In genomic region chr15:51793521-51793920, GRCh38 we compare ENCODE assay signal across 15 cellular contexts. TPM values are rescaled to one million over a fixed set of nuclear protein-coding genes. Genes with fewer than 3 reads are reported as not detected.
DNase-seq lines count a peak whose midpoint lies in the region; ATAC-seq and TF ChIP-seq lines count a peak whose summit lies in the region.
"Had no signal": no experiment of that assay in that cellular context is flagged by ENCODE, and none has a peak within 500 bp of the region (broad histone marks: within the 10 kb centered on the region; RNA-seq: fewer than 3 reads in every experiment).

No MANE protein-coding gene starts in this region.

- H3K27me3 ChIP-seq in thyroid gland: no peaks in the 10 kb centered on the region

- H3K27ac Mint-ChIP-seq in activated naive CD8-positive, alpha-beta T cell treated with anti-CD3 and anti-CD28 coated beads for 36 hours: no peak overlapping the region
- H3K27ac Mint-ChIP-seq: type B pancreatic cell had no signal

- H3K4me3 ChIP-seq in thyroid gland (replicated peaks in 1 of 3): no peak overlapping the region

- H3K4me1 ChIP-seq in thyroid gland: peaks cover 0 to 14% of the 10 kb centered on the region in 2 donors

- no peaks in the 10 kb centered on the region for H3K36me3 ChIP-seq in thyroid gland

- H3K36me3 Mint-ChIP-seq in activated naive CD8-positive, alpha-beta T cell treated with anti-CD3 and anti-CD28 coated beads for 36 hours: no peaks in the 10 kb centered on the region
- H3K36me3 Mint-ChIP-seq: type B pancreatic cell had no signal

- peaks cover 5% of the 10 kb centered on the region for H3K9me3 Mint-ChIP-seq in activated naive CD8-positive, alpha-beta T cell treated with anti-CD3 and anti-CD28 coated beads for 36 hours
- H3K9me3 Mint-ChIP-seq: type B pancreatic cell had no signal

- no peak for TF ChIP-seq CTCF in thyroid gland (IDR thresholded peaks at IDR 0.05)

- no peaks in the 10 kb centered on the region for H3K4me1 Mint-ChIP-seq in activated naive CD8-positive, alpha-beta T cell treated with anti-CD3 and anti-CD28 coated beads for 36 hours

- H3K27me3 Mint-ChIP-seq in activated naive CD8-positive, alpha-beta T cell treated with anti-CD3 and anti-CD28 coated beads for 36 hours: no peaks in the 10 kb centered on the region
- H3K27me3 Mint-ChIP-seq: type B pancreatic cell had no signal

- no peaks in the 10 kb centered on the region for H3K9me3 ChIP-seq in thyroid gland

- H3K27ac ChIP-seq in caudate nucleus (ENCODE audit: low read depth, low read length) (peak overlapping the region; percentile 6), thyroid gland (peak overlapping the region in 1 of 3 donors; percentile 28)
- H3K27ac ChIP-seq: WERI-Rb-1 had no signal

- 4 to 8% methylated on average over 2 of the region's 2 CpGs for WGBS in thyroid gland, 2 donors

- H3K4me3 Mint-ChIP-seq in activated naive CD8-positive, alpha-beta T cell treated with anti-CD3 and anti-CD28 coated beads for 36 hours: no peak overlapping the region
- H3K4me3 Mint-ChIP-seq: type B pancreatic cell had no signal

- peak; percentile 43 for ATAC-seq in left lobe of liver
- ATAC-seq in stimulated activated naive CD8-positive, alpha-beta T cell treated with anti-CD3 and anti-CD28 coated beads, Interleukin-15, Interleukin-2, amounts not matched to agents 100 U/mL and 50 U/mL, for 24 hours: no peak

- intact Hi-C loops in thyroid gland (cut with DNase I): no loop called here

- DNase-seq in NCI-H2196 (lab: John Stamatoyannopoulos, UW; ENCODE audit: unreplicated experiment) (peak; percentile 15), NCI-H2196 treated with DMSO at 0.1 percent for 48 hours (lab: John Stamatoyannopoulos, UW; ENCODE audit: unreplicated experiment) (no peak), caudate nucleus (lab: John Stamatoyannopoulos, UW) (peak in 21 of 61 donors; percentile 2 to 90 (median 34)), left lobe of liver (ENCODE audit: low spot score) (no peak), thyroid gland (peak; percentile 85 to 88), NCI-H146 (lab: John Stamatoyannopoulos, UW) (no peak)
- no peak for DNase-seq in stimulated activated naive CD8-positive, alpha-beta T cell treated with anti-CD3 and anti-CD28 coated beads, Interleukin-15, Interleukin-2, amounts not matched to agents 100 U/mL and 50 U/mL, for 24 hours
- DNase-seq in activated naive CD8-positive, alpha-beta T cell treated with anti-CD3 and anti-CD28 coated beads for 36 hours: no peak
- DNase-seq: ACHN; activated CD8-positive, alpha-beta memory T cell treated with anti-CD3 and anti-CD28 coated beads, Interleukin-2, amount 50 U/mL, for 48 hours; mammary epithelial cell; NCI-H748 treated with DMSO at 0.1 percent for 48 hours; stimulated activated CD4-positive, alpha-beta T cell treated with anti-CD3 and anti-CD28 coated beads, Interleukin-15, amount 100 ng/mL, for 24 hours; WERI-Rb-1 had no signal

- TF ChIP-seq POLR2A in thyroid gland (IDR thresholded peaks at IDR 0.05): no peak

RNA-seq across cellular contexts. Expression of gene TMOD3, which starts 35.9 kb away (rescaled TPM):
- 21.2 TPM for total RNA-seq in left lobe of liver
- total RNA-seq in thyroid gland: 10 to 100 TPM; 24.3 to 42.7 (median 30.9) TPM
- total RNA-seq in activated naive CD8-positive, alpha-beta T cell treated with anti-CD3 and anti-CD28 coated beads for 36 hours: 10 to 100 TPM; 45.9 to 48.9 TPM

RNA-seq across cellular contexts. Expression of gene TMOD2, which starts 42.1 kb away (rescaled TPM):
- total RNA-seq in left lobe of liver: 1.4 TPM
- 10 to 100 TPM in 3 of 4 donors, 1 to 10 TPM in 1; 7.1 to 14.1 (median 11.0) TPM for total RNA-seq in thyroid gland
- 1 to 10 TPM; 4.2 to 4.8 TPM for total RNA-seq in activated naive CD8-positive, alpha-beta T cell treated with anti-CD3 and anti-CD28 coated beads for 36 hours

RNA-seq across cellular contexts. Expression of gene LYSMD2, which starts 56.1 kb away (rescaled TPM):
- total RNA-seq in left lobe of liver (4.8 TPM), thyroid gland (10 to 100 TPM in 3 of 4 donors, 1 to 10 TPM in 1; 8.9 to 18.0 (median 13.8) TPM)
- total RNA-seq in activated naive CD8-positive, alpha-beta T cell treated with anti-CD3 and anti-CD28 coated beads for 36 hours: 10 to 100 TPM; 23.5 to 24.2 TPM

Comparison
In these comparisons a context has a peak if more than half of its experiments do, and no peak if none do; other contexts are left out.
1. DNase-seq: peak in NCI-H2196 (single experiment) and thyroid gland (2 of 2); none in NCI-H2196 treated with DMSO at 0.1 percent for 48 hours (single experiment), left lobe of liver (single experiment), NCI-H146 (single experiment), stimulated activated naive CD8-positive, alpha-beta T cell treated with anti-CD3 and anti-CD28 coated beads, Interleukin-15, Interleukin-2, amounts not matched to agents 100 U/mL and 50 U/mL, for 24 hours (single experiment) and activated naive CD8-positive, alpha-beta T cell treated with anti-CD3 and anti-CD28 coated beads for 36 hours (single experiment).